28 cellular contexts compared by ENCODE assay signal in the genomic region with DNA sequence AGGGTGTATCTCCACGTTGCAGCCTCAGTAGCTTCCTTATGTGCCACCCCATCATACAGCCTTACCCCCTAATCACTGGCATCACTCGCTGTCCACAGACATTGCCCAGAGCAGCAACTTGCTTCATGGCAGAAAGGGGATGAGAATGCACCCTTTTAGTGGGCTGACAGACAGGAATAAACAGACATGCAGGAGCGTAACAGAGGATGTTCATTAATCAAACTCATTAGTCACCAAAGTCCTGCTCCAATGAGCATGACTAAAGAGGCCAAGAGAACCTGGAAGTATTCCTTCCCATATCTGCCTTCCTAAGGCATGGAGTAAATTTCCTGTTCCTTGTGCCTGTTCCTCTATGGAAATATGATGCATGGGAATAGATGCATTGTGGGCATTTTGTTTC.
DNase-seq lines count a peak whose midpoint lies in the region; ATAC-seq and TF ChIP-seq lines count a peak whose summit lies in the region.
"Had no signal": no experiment of that assay in that cellular context is flagged by ENCODE, and none has a peak within 500 bp of the region (broad histone marks: within the 10 kb centered on the region; RNA-seq: fewer than 3 reads in every experiment).

No MANE protein-coding gene starts in this region.

- no peak for TF ChIP-seq CTCF in brain (conservative IDR thresholded peaks at IDR 0.05)
- TF ChIP-seq CTCF in tibial artery (IDR thresholded peaks at IDR 0.05): no peak

- peaks cover 6 to 14% (median 10%) of the 10 kb centered on the region in 5 experiments for H3K9me3 Mint-ChIP-seq in brain
- H3K9me3 Mint-ChIP-seq: activated CD4-positive, alpha-beta memory T cell treated with anti-CD3 and anti-CD28 coated beads, Interleukin-2, amount 10 ng/mL, durations not matched to agents 7 days and 5 days; natural killer cell had no signal

- H3K27me3 Mint-ChIP-seq in brain: no peaks in the 10 kb centered on the region
- H3K27me3 Mint-ChIP-seq: activated CD4-positive, alpha-beta memory T cell treated with anti-CD3 and anti-CD28 coated beads, Interleukin-2, amount 10 ng/mL, durations not matched to agents 7 days and 5 days had no signal

- no peaks in the 10 kb centered on the region for H3K9me3 ChIP-seq in tibial artery
- H3K9me3 ChIP-seq: left ventricle myocardium inferior, upper lobe of right lung had no signal

- in situ Hi-C loops in Caki2 (cut with HindIII; ENCODE audit: low pct_unique_long_range_greater_than_20kb, low sequenced_read_pairs): no loop called here

- H3K4me1 ChIP-seq in tibial artery: no peaks in the 10 kb centered on the region
- H3K4me1 ChIP-seq: upper lobe of right lung had no signal

- no peaks in the 10 kb centered on the region for H3K27me3 ChIP-seq in tibial artery
- H3K27me3 ChIP-seq: cardiac muscle cell, heart right ventricle, upper lobe of right lung had no signal

- no peak overlapping the region for H3K4me3 ChIP-seq in tibial artery
- H3K4me3 ChIP-seq: cardiac muscle cell, heart right ventricle, left ventricle myocardium inferior, smooth muscle cell, upper lobe of right lung had no signal

- no peaks in the 10 kb centered on the region for H3K36me3 ChIP-seq in tibial artery
- H3K36me3 ChIP-seq: cardiac muscle cell, heart right ventricle, left ventricle myocardium inferior, upper lobe of right lung had no signal

- no peak overlapping the region for H3K27ac ChIP-seq in tibial artery
- H3K27ac ChIP-seq: cardiac muscle cell, heart right ventricle, left ventricle myocardium inferior, upper lobe of right lung had no signal

- peaks cover 47% of the 10 kb centered on the region for H3K4me1 Mint-ChIP-seq in brain
- H3K4me1 Mint-ChIP-seq: activated CD4-positive, alpha-beta memory T cell treated with anti-CD3 and anti-CD28 coated beads, Interleukin-2, amount 10 ng/mL, durations not matched to agents 7 days and 5 days; natural killer cell had no signal

- intact Hi-C loops in tibial artery (cut with DNase I; ENCODE audit: low total_unique reads): no loop called here

- H3K27ac Mint-ChIP-seq in brain: peak overlapping the region in 4 of 5 experiments; percentile 19 to 73 (median 58)
- H3K27ac Mint-ChIP-seq: activated CD4-positive, alpha-beta memory T cell treated with anti-CD3 and anti-CD28 coated beads, Interleukin-2, amount 10 ng/mL, durations not matched to agents 7 days and 5 days; natural killer cell had no signal

- peaks cover 4% of the 10 kb centered on the region for H3K36me3 Mint-ChIP-seq in brain
- H3K36me3 Mint-ChIP-seq: natural killer cell had no signal

- ATAC-seq in HG02678 (IDR thresholded peaks at IDR 0.05; ENCODE audit: unreplicated experiment): no peak
- ATAC-seq: heart right ventricle, natural killer cell, upper lobe of right lung had no signal

- no peak overlapping the region for H3K4me3 Mint-ChIP-seq in brain
- H3K4me3 Mint-ChIP-seq: activated CD4-positive, alpha-beta memory T cell treated with anti-CD3 and anti-CD28 coated beads, Interleukin-2, amount 10 ng/mL, durations not matched to agents 7 days and 5 days; natural killer cell had no signal

- DNase-seq in Caki2 (ENCODE audit: low read depth) (peak; percentile 84), NCI-H446 treated with DMSO at 0.1 percent for 48 hours (lab: John Stamatoyannopoulos, UW) (peak; percentile 76), glomerular visceral epithelial cell (ENCODE audit: extremely low spot score) (peak; percentile 45), iPS-NIHi7 (ENCODE audit: extremely low spot score) (no peak), tibial artery (no peak)
- no peak for DNase-seq in activated effector memory CD4-positive, alpha-beta T cell treated with Interleukin-2 at 50 U/mL for 16 hours
- DNase-seq: activated CD4-positive, alpha-beta memory T cell treated with anti-CD3 and anti-CD28 coated beads, Interleukin-2, amount 10 ng/mL, durations not matched to agents 7 days and 5 days; activated CD4-positive, CD25-positive, alpha-beta regulatory T cell treated with anti-CD3 and anti-CD28 coated beads, Interleukin-2, amount 50 U/mL, for 72 hours; activated gamma-delta T cell treated with Interleukin-2 at 50 U/mL for 16 hours; AML-193; amniotic stem cell; cortex of kidney; DMS53; GF-D8; heart right ventricle; left ventricle myocardium inferior; natural killer cell; NCI-H1105; NCI-H2029 treated with DMSO at 0.1 percent for 48 hours; NCI-H2227 treated with DMSO at 0.1 percent for 48 hours; OCI-M1; substantia nigra; T-helper 1 cell; upper lobe of right lung had no signal

Comparison
In these comparisons a context has a peak if more than half of its experiments do, and no peak if none do; other contexts are left out.
1. DNase-seq: peak in Caki2 (single experiment), NCI-H446 treated with DMSO at 0.1 percent for 48 hours (single experiment) and glomerular visceral epithelial cell (single experiment); none in iPS-NIHi7 (single experiment), tibial artery (0 of 2) and activated effector memory CD4-positive, alpha-beta T cell treated with Interleukin-2 at 50 U/mL for 16 hours (single experiment).